In the genomic region with DNA sequence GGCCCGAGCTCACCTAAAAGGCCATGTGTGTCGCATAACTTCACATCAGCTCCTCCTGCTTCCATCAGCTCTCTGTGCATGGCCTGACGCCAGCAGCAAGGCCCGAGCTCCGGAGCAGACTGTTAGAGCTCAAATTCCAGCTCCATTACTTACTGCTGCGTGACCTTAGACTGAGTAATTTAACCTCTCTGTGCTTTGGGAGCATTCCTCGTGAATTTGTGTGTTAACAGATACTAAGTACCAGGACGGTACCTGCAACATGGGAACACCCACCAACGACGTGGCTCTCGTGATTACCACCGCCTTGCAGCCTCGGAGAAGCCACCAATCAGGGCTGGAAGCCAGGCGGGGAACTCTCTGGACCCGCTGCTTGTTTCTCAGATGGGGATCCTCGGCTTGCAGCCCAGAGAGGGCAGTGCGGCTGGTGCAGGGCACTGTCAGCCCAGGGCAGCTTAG, we compare ENCODE assay signal across 16 cellular contexts. TPM values are rescaled to one million over a fixed set of nuclear protein-coding genes. Genes with fewer than 3 reads are reported as not detected.
A peak's percentile ranks its signal among the peaks of the same experiment; 100 is the strongest.
DNase-seq lines count a peak whose midpoint lies in the region; ATAC-seq and TF ChIP-seq lines count a peak whose summit lies in the region.
"Had no signal": no experiment of that assay in that cellular context is flagged by ENCODE, and none has a peak within 500 bp of the region (broad histone marks: within the 10 kb centered on the region; RNA-seq: fewer than 3 reads in every experiment).

No MANE protein-coding gene starts in this region.

- DNase-seq in AG04449 (ENCODE audit: low read depth, low spot score) (peak; percentile 44), choroid plexus epithelial cell (ENCODE audit: low read depth) (peak; percentile 96), left lobe of liver (ENCODE audit: low spot score) (no peak), occipital lobe (lab: John Stamatoyannopoulos, UW) (no peak), NCI-H524 (lab: John Stamatoyannopoulos, UW) (no peak)
- no peak for DNase-seq in stimulated activated CD4-positive, alpha-beta T cell treated with anti-CD3 and anti-CD28 coated beads, Interleukin-12 subunit alpha, Interleukin-12 subunit beta, amount 100 ng/mL, for 4 hours
- no peak for DNase-seq in stimulated activated CD4-positive, alpha-beta T cell treated with anti-CD3 and anti-CD28 coated beads, Interleukin-2, amount 100 ng/mL, for 24 hours
- DNase-seq: activated CD8-positive, alpha-beta memory T cell treated with anti-CD3 and anti-CD28 coated beads for 24 hours; NCI-H187 treated with DMSO at 0.1 percent for 48 hours; stimulated activated CD4-positive, alpha-beta T cell treated with anti-CD3 and anti-CD28 coated beads, Interleukin-2, amount 100 ng/mL, for 48 hours; stomach; T-helper 1 cell had no signal

- POLR2A ChIA-PET in AG04449 (lab: Yijun Ruan, JAX), result interaction anchor here (0.7 to 0.8 kb wide), 2 partner anchors 9 to 13 kb away, joined by 3 read pairs; no protein-coding TSS in a partner anchor

- peaks cover 96% of the 10 kb centered on the region for H3K36me3 ChIP-seq in KOPT-K1 (ENCODE audit: insufficient read depth, low read length)

- peak; percentile 45 for ATAC-seq in left lobe of liver
- ATAC-seq: activated naive CD4-positive, alpha-beta T cell treated with anti-CD3 and anti-CD28 coated beads, Interleukin-2, amount 50 U/mL, for 72 hours had no signal

- CTCF ChIA-PET in AG04449 (lab: Yijun Ruan, JAX), result interaction anchor here (0.9 to 12.8 kb wide), 6 partner anchors 8 to 68 kb away, joined by 3 to 76 read pairs (median 4); no protein-coding TSS in a partner anchor

- H3K27ac ChIP-seq in KOPT-K1 (ENCODE audit: low read depth, low read length, poor library complexity, severe bottlenecking), result peak overlapping the region; percentile 61
- H3K27ac ChIP-seq: BLaER1 had no signal

- H3K9me3 ChIP-seq in KOPT-K1 (ENCODE audit: insufficient read depth, low read length, poor library complexity, severe bottlenecking), result no peaks in the 10 kb centered on the region
- H3K9me3 ChIP-seq: BLaER1, stomach had no signal

- H3K4me3 ChIP-seq in AG04449 (ENCODE audit: low read depth, low read length) (no peak overlapping the region), choroid plexus epithelial cell (ENCODE audit: low read depth, low read length) (no peak overlapping the region)
- H3K4me3 ChIP-seq: BLaER1, stomach had no signal

- TF ChIP-seq CTCF in AG04449 (IDR thresholded peaks at IDR 0.05; ENCODE audit: insufficient read depth, low read length, missing control alignments) (no peak), choroid plexus epithelial cell (conservative IDR thresholded peaks at IDR 0.05; ENCODE audit: low read depth, low read length) (no peak)

RNA-seq across cellular contexts. Expression of a gene that starts 12.9 kb away (rescaled TPM):
- total RNA-seq in left lobe of liver (28.1 TPM), occipital lobe (92.3 TPM)

RNA-seq across cellular contexts. Expression of a gene that starts 28.2 kb away (rescaled TPM):
- 13.5 TPM for total RNA-seq in left lobe of liver
- 105 TPM for total RNA-seq in occipital lobe

RNA-seq across cellular contexts. Expression of a gene that starts 49.9 kb away (rescaled TPM):
- 48.5 TPM for total RNA-seq in left lobe of liver
- 14.7 TPM for total RNA-seq in occipital lobe
- total RNA-seq: natural killer cell treated with Interleukin-12 subunit alpha and Interleukin-12 subunit beta and Interleukin-15 and Interleukin-18, amount 100 ng/mL, for 72 hours had no signal

Comparison
In these comparisons a context has a peak if more than half of its experiments do, and no peak if none do; other contexts are left out.
1. DNase-seq: peak in AG04449 (single experiment) and choroid plexus epithelial cell (single experiment); none in left lobe of liver (single experiment), occipital lobe (single experiment), NCI-H524 (0 of 2), stimulated activated CD4-positive, alpha-beta T cell treated with anti-CD3 and anti-CD28 coated beads, Interleukin-12 subunit alpha, Interleukin-12 subunit beta, amount 100 ng/mL, for 4 hours (single experiment) and stimulated activated CD4-positive, alpha-beta T cell treated with anti-CD3 and anti-CD28 coated beads, Interleukin-2, amount 100 ng/mL, for 24 hours (0 of 2).